7 cellular contexts compared by ENCODE assay signal in the genomic region with DNA sequence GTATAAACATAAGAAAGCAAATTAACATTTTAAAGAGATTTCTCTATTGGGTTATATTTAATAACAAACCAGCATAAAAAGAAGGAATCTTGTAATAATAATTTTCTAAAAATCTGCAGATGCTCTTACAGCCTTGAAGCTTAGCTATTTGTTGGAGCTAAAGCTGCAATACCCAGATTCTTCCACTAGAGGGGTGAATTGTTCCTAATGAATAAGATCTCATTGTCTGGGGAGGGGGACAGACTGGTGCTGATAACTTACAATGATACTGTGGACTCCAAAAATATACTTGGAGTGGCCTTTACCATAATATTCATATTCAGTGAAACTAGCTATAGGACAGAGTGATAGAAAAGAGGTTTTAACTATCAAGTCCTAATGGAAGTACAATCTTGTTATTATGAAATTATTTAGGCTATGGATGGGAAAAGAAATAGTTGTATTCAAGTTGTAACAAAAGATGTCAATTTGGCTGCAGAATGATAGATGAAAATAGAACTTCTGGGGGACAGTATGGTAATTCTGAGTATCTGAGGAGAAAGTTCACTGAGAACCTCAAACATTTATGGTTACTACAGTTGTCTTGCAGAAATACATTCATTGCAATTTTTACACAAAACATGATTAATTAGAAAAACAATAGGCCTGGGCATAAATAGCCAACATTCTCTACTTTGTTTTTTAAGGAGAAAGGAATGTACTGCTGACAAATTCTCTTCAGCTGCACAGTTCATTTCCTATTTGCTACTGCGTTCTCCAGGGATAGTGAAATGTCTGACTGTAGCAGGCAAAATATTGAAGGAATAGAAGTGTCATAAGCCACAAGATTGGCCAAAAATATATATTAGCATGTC.
A peak's percentile ranks its signal among the peaks of the same experiment; 100 is the strongest.
DNase-seq lines count a peak whose midpoint lies in the region; ATAC-seq and TF ChIP-seq lines count a peak whose summit lies in the region.

No MANE protein-coding gene starts in this region.

- H3K9me3 Mint-ChIP-seq in H9, result no peaks in the 10 kb centered on the region

- H3K4me2 ChIP-seq in H9 (ENCODE audit: insufficient read depth, insufficient read length, low read length), result no peak overlapping the region

- no peaks in the 10 kb centered on the region for H3K79me1 ChIP-seq in H9 (ENCODE audit: insufficient read depth, low read depth, low read length, poor library complexity, severe bottlenecking)

- intact Hi-C loops in ascending aorta (cut with DNase I), result no loop called here
- intact Hi-C loops in sciatic nerve (cut with DNase I), result no loop called here

- H3K14ac ChIP-seq in H9 (ENCODE audit: insufficient read depth, low read length), result no peak overlapping the region

- no peak overlapping the region for H2BK15ac ChIP-seq in H9 (ENCODE audit: low read depth, low read length)

- H3K9me3 ChIP-seq in H9 (ENCODE audit: control insufficient read depth, low read depth, low read length), result no peaks in the 10 kb centered on the region
- H3K9me3 ChIP-seq in ascending aorta, result no peaks in the 10 kb centered on the region

- H3K4ac ChIP-seq in H9 (ENCODE audit: low read depth, low read length), result no peak overlapping the region

- H3K4me1 ChIP-seq in H9 (ENCODE audit: insufficient read depth, low read length) (no peaks in the 10 kb centered on the region; the same call in 1 of the 2 replicates), ascending aorta (no peaks in the 10 kb centered on the region)

- no peak overlapping the region for H3T11ph ChIP-seq in H9 (ENCODE audit: low read length)

- H3K23me2 ChIP-seq in H9 (ENCODE audit: insufficient read length, low read depth, low read length, poor library complexity, severe bottlenecking), result no peaks in the 10 kb centered on the region

- H3K56ac ChIP-seq in H9 (ENCODE audit: insufficient read length, low read depth, low read length), result no peak overlapping the region

- TF ChIP-seq CTCF in H9 (conservative IDR thresholded peaks at IDR 0.05) (peak; percentile 86), ascending aorta (IDR thresholded peaks at IDR 0.05) (peak in 2 of 3 experiments; percentile 42 to 56)

- no peak overlapping the region for H3K4me3 ChIP-seq in ascending aorta

- H3K27me3 ChIP-seq in H9 (ENCODE audit: insufficient read depth, low read length) (no peaks in the 10 kb centered on the region), ascending aorta (no peaks in the 10 kb centered on the region)

- no peaks in the 10 kb centered on the region for H3K27me3 Mint-ChIP-seq in H9 (ENCODE audit: low read depth)

- no CpG with 5 or more reads among the region's 1 CpG for WGBS in H9 (ENCODE audit: extremely low coverage, insufficient read length, low lambda C conversion rate)

- no peak overlapping the region for H3K18ac ChIP-seq in H9 (ENCODE audit: insufficient read length, low read depth, low read length)

- peaks cover 8 to 11% of the 10 kb centered on the region in 2 experiments for H3K4me1 Mint-ChIP-seq in H9

- H2BK20ac ChIP-seq in H9 (ENCODE audit: low read depth, low read length, poor library complexity, severe bottlenecking), result no peak overlapping the region

- no peak overlapping the region for H3K9ac ChIP-seq in H9 (ENCODE audit: extremely low read depth, insufficient read length, low read length)

- no peak overlapping the region for H3K27ac ChIP-seq in H9 (ENCODE audit: insufficient read length, low read depth, low read length)
- H3K27ac ChIP-seq in ascending aorta, result no peak overlapping the region

- no peak overlapping the region for H2BK5ac ChIP-seq in H9 (ENCODE audit: insufficient read length, low read length)

- DNase-seq in G401 (ENCODE audit: low spot score) (peak; percentile 49), H9 (no peak), NCI-H2029 treated with DMSO at 0.1 percent for 48 hours (lab: John Stamatoyannopoulos, UW) (peak; percentile 7), ascending aorta (ENCODE audit: low spot score in 2 of 2) (no peak), kidney glomerular epithelial cell (lab: John Stamatoyannopoulos, UW) (peak; percentile 38), sciatic nerve (ENCODE audit: low spot score) (no peak)

- H2BK120ac ChIP-seq in H9 (ENCODE audit: low read depth, low read length, poor library complexity, severe bottlenecking), result no peak overlapping the region

- H2AFZ ChIP-seq in H9 (ENCODE audit: low read length), result no peak overlapping the region

- ATAC-seq in HG03457 (IDR thresholded peaks at IDR 0.05; ENCODE audit: unreplicated experiment) (no peak), sciatic nerve (no peak)

- H4K20me1 ChIP-seq in H9 (ENCODE audit: control insufficient read depth, insufficient read depth, insufficient read length), result no peaks in the 10 kb centered on the region

- H2BK12ac ChIP-seq in H9 (ENCODE audit: insufficient read length, low read depth, low read length), result no peak overlapping the region

- no peaks in the 10 kb centered on the region for H3K36me3 Mint-ChIP-seq in H9 (ENCODE audit: insufficient read depth in 1 of 3, low read depth in 3 of 3)

- no peak overlapping the region for H4K8ac ChIP-seq in H9 (replicated peaks; ENCODE audit: insufficient read length, low read depth, low read length)

- no peak overlapping the region for H3K4me3 Mint-ChIP-seq in H9

- H4K91ac ChIP-seq in H9 (ENCODE audit: insufficient read length, low read depth, low read length), result no peak overlapping the region

- H4K5ac ChIP-seq in H9 (ENCODE audit: insufficient read length, low read depth, low read length), result no peak overlapping the region

- H3K27ac Mint-ChIP-seq in H9, result no peak overlapping the region

- no peak overlapping the region for H3K23ac ChIP-seq in H9 (ENCODE audit: insufficient read length, low read depth, low read length)

- in situ Hi-C loops in G401 (cut with HindIII; ENCODE audit: low sequenced_read_pairs), result no loop called here

- no peaks in the 10 kb centered on the region for H3K79me2 ChIP-seq in H9 (ENCODE audit: insufficient read depth, low read length)

- H3K36me3 ChIP-seq in ascending aorta, result no peaks in the 10 kb centered on the region

- no peak overlapping the region for H2AK5ac ChIP-seq in H9 (ENCODE audit: insufficient read length, low read length)

Comparison
In these comparisons a context has a peak if more than half of its experiments do, and no peak if none do; other contexts are left out.
1. DNase-seq: peak in G401 (single experiment), NCI-H2029 treated with DMSO at 0.1 percent for 48 hours (single experiment) and kidney glomerular epithelial cell (single experiment); none in H9 (single experiment), ascending aorta (0 of 2) and sciatic nerve (single experiment).